ENCODE assay signal across 26 cellular contexts in genomic region chr5:151624486-151624885, GRCh38. TPM values are rescaled to one million over a fixed set of nuclear protein-coding genes. Genes with fewer than 3 reads are reported as not detected.
DNase-seq lines count a peak whose midpoint lies in the region; ATAC-seq and TF ChIP-seq lines count a peak whose summit lies in the region.
"Had no signal": no experiment of that assay in that cellular context is flagged by ENCODE, and none has a peak within 500 bp of the region (broad histone marks: within the 10 kb centered on the region; RNA-seq: fewer than 3 reads in every experiment).

No MANE protein-coding gene starts in this region.

- H3K9me3 ChIP-seq in neuronal stem cell (replicated peaks in 1 of 2; ENCODE audit: control insufficient read depth in 2 of 2, insufficient read depth in 1 of 2, low read depth in 1 of 2, low read length in 2 of 2): no peaks in the 10 kb centered on the region
- no peaks in the 10 kb centered on the region for H3K9me3 ChIP-seq in SJCRH30 (replicated peaks)
- H3K9me3 ChIP-seq: A549, BE2C, Peyer's patch, SJSA1, stomach had no signal

- H3K14ac ChIP-seq in neuronal stem cell (ENCODE audit: low read length): no peak overlapping the region

- no peak overlapping the region for H2AK5ac ChIP-seq in neuronal stem cell (ENCODE audit: low read depth, low read length)

- no peak overlapping the region for H3K4ac ChIP-seq in neuronal stem cell (ENCODE audit: low read length)

- H3K27ac ChIP-seq in neuronal stem cell (replicated peaks; ENCODE audit: low read length) (peak overlapping the region; percentile 1), SJCRH30 (no peak overlapping the region)
- H3K27ac ChIP-seq: A549, parathyroid adenoma, Peyer's patch, SJSA1, stomach had no signal

- H2BK15ac ChIP-seq in neuronal stem cell (ENCODE audit: low read length): no peak overlapping the region

- H3K4me1 ChIP-seq in neuronal stem cell (ENCODE audit: control insufficient read depth in 2 of 2, insufficient read depth in 1 of 2, low read depth in 1 of 2, low read length in 2 of 2) (peaks cover 0 to 26% of the 10 kb centered on the region in 2 donors), SJCRH30 (no peaks in the 10 kb centered on the region)
- H3K4me1 ChIP-seq: A549, BE2C, parathyroid adenoma, Peyer's patch, SJSA1, stomach had no signal

- TF ChIP-seq POLR2A in GM18505 (IDR thresholded peaks at IDR 0.05; ENCODE audit: borderline replicate concordance, extremely low read depth, insufficient read depth, insufficient read length): no peak

- no peak for ATAC-seq in GM18505 (IDR thresholded peaks at IDR 0.05; ENCODE audit: unreplicated experiment)
- ATAC-seq in GM21717 (IDR thresholded peaks at IDR 0.05; ENCODE audit: unreplicated experiment): no peak
- ATAC-seq: A549; natural killer cell treated with Interleukin-12 subunit alpha and Interleukin-12 subunit beta and Interleukin-15 and Interleukin-18, amount 100 ng/mL, for 72 hours had no signal

- H2BK5ac ChIP-seq in neuronal stem cell (ENCODE audit: low read length): no peak overlapping the region

- H3K27me3 ChIP-seq in neuronal stem cell (ENCODE audit: control insufficient read depth in 3 of 3, insufficient read depth in 3 of 3, low read depth in 1 of 3, low read length in 3 of 3) (peaks cover 0 to 10% (median 0%) of the 10 kb centered on the region in 3 experiments), SJCRH30 (peaks cover 13% of the 10 kb centered on the region; the same call in 1 of the 2 replicates)
- H3K27me3 ChIP-seq: BE2C, Peyer's patch had no signal

- H2BK12ac ChIP-seq in neuronal stem cell (ENCODE audit: low read length): no peak overlapping the region

- no peak overlapping the region for H2BK120ac ChIP-seq in neuronal stem cell (ENCODE audit: low read depth, low read length)

- DNase-seq in G401 (ENCODE audit: low spot score) (peak; percentile 96), cerebellar nuclear complex (lab: John Stamatoyannopoulos, UW) (peak; percentile 85 to 89), fibroblast of the aortic adventitia (ENCODE audit: low read depth) (peak; percentile 62), neuronal stem cell (ENCODE audit: low spot score) (no peak), SJCRH30 (no peak), GM10266 (ENCODE audit: extremely low spot score) (no peak)
- DNase-seq: activated CD4-positive, alpha-beta memory T cell treated with anti-CD3 and anti-CD28 coated beads, Interleukin-2, amount 10 ng/mL, durations not matched to agents 7 days and 5 days; activated CD4-positive, CD25-positive, alpha-beta regulatory T cell treated with anti-CD3 and anti-CD28 coated beads, Interleukin-2, amount 50 U/mL, for 72 hours; activated naive CD8-positive, alpha-beta T cell treated with anti-CD3 and anti-CD28 coated beads for 36 hours; BE2C; cortex of kidney; DMS53; GDM1; H7; midbrain; NCI-H146; NCI-H524; Peyer's patch; stomach had no signal

- in situ Hi-C loops in G401 (cut with HindIII; ENCODE audit: low sequenced_read_pairs): no loop called here

- no peaks in the 10 kb centered on the region for H3K79me1 ChIP-seq in neuronal stem cell (ENCODE audit: low read depth, low read length)

- H3K18ac ChIP-seq in neuronal stem cell (ENCODE audit: low read length): no peak overlapping the region

- TF ChIP-seq CTCF in fibroblast of the aortic adventitia (IDR thresholded peaks at IDR 0.05; ENCODE audit: insufficient read depth, low read length): no peak
- TF ChIP-seq CTCF in GM10266 (IDR thresholded peaks at IDR 0.05; ENCODE audit: control insufficient read depth, insufficient read depth, low read depth, missing control alignments): no peak

- no peak overlapping the region for H3K4me2 ChIP-seq in neuronal stem cell (ENCODE audit: insufficient read depth, low read length, poor library complexity, severe bottlenecking)
- H3K4me2 ChIP-seq: A549 had no signal

- H3K4me3 ChIP-seq in fibroblast of the aortic adventitia (ENCODE audit: low read depth, low read length) (no peak overlapping the region), neuronal stem cell (ENCODE audit: low read length in 2 of 2) (no peak overlapping the region), SJCRH30 (no peak overlapping the region)
- H3K4me3 ChIP-seq: A549, Peyer's patch, SJSA1, stomach had no signal

- H3K23ac ChIP-seq in neuronal stem cell (ENCODE audit: low read depth, low read length, poor library complexity): no peak overlapping the region

- no peak overlapping the region for H4K91ac ChIP-seq in neuronal stem cell (ENCODE audit: low read depth, low read length, poor library complexity)

- no peak overlapping the region for H3K9ac ChIP-seq in neuronal stem cell (ENCODE audit: low read depth, low read length, poor library complexity)
- H3K9ac ChIP-seq: parathyroid adenoma had no signal

- no CpG with 5 or more reads among the region's 8 CpGs for WGBS in neuronal stem cell (ENCODE audit: extremely low coverage in 2 of 2, insufficient read length in 2 of 2, insufficient replicate concordance in 1 of 2), 2 donors

- H4K8ac ChIP-seq in neuronal stem cell (ENCODE audit: low read depth, low read length): no peak overlapping the region

- H3K36me3 ChIP-seq in neuronal stem cell (replicated peaks in 1 of 2; ENCODE audit: control insufficient read depth in 2 of 2, insufficient read depth in 2 of 2, low read length in 2 of 2) (no peaks in the 10 kb centered on the region), SJCRH30 (no peaks in the 10 kb centered on the region)
- H3K36me3 ChIP-seq: BE2C, Peyer's patch, SJSA1, stomach had no signal

- H2AFZ ChIP-seq in neuronal stem cell (ENCODE audit: low read length): peak overlapping the region; percentile 71
- H2AFZ ChIP-seq: parathyroid adenoma had no signal

RNA-seq across cellular contexts. Expression of gene FAT2, which starts 33.4 kb away (rescaled TPM):
- total RNA-seq in G401 (2014; rRNA removed; shearing (Covaris generic)): not detected in 2 replicates
- total RNA-seq in fibroblast of the aortic adventitia (ENCODE audit: low replicate concordance): 0.08 TPM in 1 of 2 replicates, not detected in the other
- 0.07 TPM for polyA plus RNA-seq in neuronal stem cell (2013, experiment 1 of 2)
- 0.03 TPM for polyA plus RNA-seq in neuronal stem cell (2013, experiment 2 of 2)
- total RNA-seq in SJCRH30 (2014; rRNA removed; shearing (Covaris generic)): 0.04 TPM in 1 of 2 replicates, not detected in the other
- total RNA-seq: activated CD4-positive, alpha-beta memory T cell treated with anti-CD3 and anti-CD28 coated beads, Interleukin-2, amount 10 ng/mL, durations not matched to agents 7 days and 5 days; activated naive CD8-positive, alpha-beta T cell treated with anti-CD3 and anti-CD28 coated beads for 36 hours; natural killer cell treated with Interleukin-12 subunit alpha and Interleukin-12 subunit beta and Interleukin-15 and Interleukin-18, amount 100 ng/mL, for 72 hours; T-helper 1 cell treated with Interleukin-12 subunit alpha and Interleukin-12 subunit beta and Interleukin-4 antibody, amounts not matched to agents 30 ng/mL and 1 ng/mL, for 36 hours had no signal

Comparison
In these comparisons a context has a peak if more than half of its experiments do, and no peak if none do; other contexts are left out.
1. DNase-seq: peak in G401 (single experiment), cerebellar nuclear complex (2 of 2) and fibroblast of the aortic adventitia (single experiment); none in neuronal stem cell (single experiment), SJCRH30 (0 of 2) and GM10266 (single experiment).